11 cellular contexts compared by ENCODE assay signal in the genomic region with DNA sequence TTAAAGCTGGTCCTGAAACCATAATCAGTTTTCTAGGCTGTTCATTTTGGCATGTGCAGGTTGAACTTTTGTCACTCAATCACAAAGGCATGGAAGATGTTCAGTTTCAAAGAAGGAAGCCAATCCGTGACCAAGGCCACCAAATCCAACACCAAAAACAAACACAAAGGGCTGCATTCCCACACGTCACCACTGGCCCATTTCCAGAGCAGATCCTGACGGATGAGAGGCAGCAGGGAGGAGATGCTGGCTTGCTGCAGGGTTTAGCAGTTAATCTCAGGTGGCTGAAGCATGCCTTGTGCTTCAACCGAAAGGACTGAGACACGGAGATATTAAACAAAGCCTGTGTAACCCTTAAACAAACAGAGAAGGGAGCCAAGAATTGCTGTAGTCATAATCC.
DNase-seq lines count a peak whose midpoint lies in the region; ATAC-seq and TF ChIP-seq lines count a peak whose summit lies in the region.
"Had no signal": no experiment of that assay in that cellular context is flagged by ENCODE, and none has a peak within 500 bp of the region (broad histone marks: within the 10 kb centered on the region; RNA-seq: fewer than 3 reads in every experiment).

No MANE protein-coding gene starts in this region.

- H3K9ac ChIP-seq in adipocyte (ENCODE audit: low read length): no peak overlapping the region
- H3K9ac ChIP-seq: parathyroid adenoma had no signal

- intact Hi-C loops in cardiac septum (cut with DNase I) (loop anchor here (5.0 kb wide), 1 partner anchor 98 kb away; no protein-coding TSS in a partner anchor), ovary (cut with DNase I) (no loop called here)

- TF ChIP-seq EP300 in ovary (IDR thresholded peaks at IDR 0.05): no peak

- H3K27me3 ChIP-seq in adipocyte (replicated peaks; ENCODE audit: control insufficient read depth, insufficient read depth, low read length): no peaks in the 10 kb centered on the region
- no peaks in the 10 kb centered on the region for H3K27me3 ChIP-seq in ovary

- H3K4me3 ChIP-seq in adipocyte (ENCODE audit: low read length): no peak overlapping the region
- H3K4me3 ChIP-seq in ovary: no peak overlapping the region
- H3K4me3 ChIP-seq: SK-N-MC had no signal

- no peak overlapping the region for H3K27ac ChIP-seq in ovary
- H3K27ac ChIP-seq: SK-N-MC had no signal

- H3K36me3 ChIP-seq in adipocyte (ENCODE audit: control insufficient read depth, insufficient read depth, low read length, severe bottlenecking) (no peaks in the 10 kb centered on the region), ovary (no peaks in the 10 kb centered on the region)

- ATAC-seq in GM18907 (IDR thresholded peaks at IDR 0.05; ENCODE audit: unreplicated experiment) (no peak), GM19023 (IDR thresholded peaks at IDR 0.05; ENCODE audit: unreplicated experiment) (no peak), HG03175 (IDR thresholded peaks at IDR 0.05; ENCODE audit: unreplicated experiment) (no peak)

- TF ChIP-seq POLR2A in ovary (IDR thresholded peaks at IDR 0.05): no peak

- TF ChIP-seq CTCF in ovary (IDR thresholded peaks at IDR 0.05): no peak

- DNase-seq in EH (ENCODE audit: low read depth) (peak; percentile 30), adipocyte (ENCODE audit: low read depth) (peak; percentile 23), cardiac septum (ENCODE audit: low spot score) (peak; percentile 81), ovary (peak in 4 of 5 donors; percentile 32 to 44 (median 41)), islet precursor cell (no peak)
- DNase-seq: head of caudate nucleus had no signal

- WGBS in ovary, 3 donors: 2 to 9% (median 2%) methylated on average over 5 of the region's 5 CpGs

- H3K4me1 ChIP-seq in adipocyte (ENCODE audit: control insufficient read depth, insufficient read depth, low read length): peaks cover 6% of the 10 kb centered on the region
- peaks cover 3% of the 10 kb centered on the region for H3K4me1 ChIP-seq in ovary (ENCODE audit: insufficient read depth)
- H3K4me1 ChIP-seq: parathyroid adenoma had no signal

- H3K9me3 ChIP-seq in adipocyte (ENCODE audit: control insufficient read depth, low read length): no peaks in the 10 kb centered on the region
- H3K9me3 ChIP-seq in ovary: no peaks in the 10 kb centered on the region
